12 cellular contexts compared by ENCODE assay signal in the genomic region with DNA sequence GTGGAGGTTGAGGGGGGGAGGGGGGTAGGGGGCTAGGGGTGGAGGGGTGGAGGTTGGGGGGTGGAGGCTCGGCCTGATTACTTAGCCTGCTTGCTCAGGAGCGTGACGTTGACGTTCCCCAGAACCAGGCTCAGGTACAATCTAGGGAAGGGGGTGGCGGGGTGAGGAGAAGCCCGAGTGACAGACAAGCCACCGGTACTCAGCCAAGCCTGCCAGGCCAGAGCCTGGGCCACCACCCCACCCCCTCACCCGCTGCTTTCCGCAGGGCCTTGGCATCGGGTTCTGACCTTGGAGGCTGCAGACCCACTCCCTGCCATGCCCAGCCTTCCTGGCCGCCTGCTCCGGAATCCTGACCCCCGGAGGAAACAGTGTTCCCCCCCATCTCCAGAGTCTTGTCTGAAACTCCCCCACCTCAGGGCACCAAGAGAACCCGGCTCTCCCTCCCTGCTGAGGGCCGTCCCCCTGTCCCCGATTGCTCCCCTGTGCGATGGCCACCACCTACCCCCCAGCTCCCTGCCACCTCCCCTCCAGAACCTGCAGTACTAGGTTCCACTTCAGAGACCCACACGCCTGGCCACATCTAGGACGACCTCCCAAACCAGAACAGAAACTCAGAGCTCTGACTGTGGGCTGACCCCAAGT. TPM values are rescaled to one million over a fixed set of nuclear protein-coding genes. Genes with fewer than 3 reads are reported as not detected.
A peak's percentile ranks its signal among the peaks of the same experiment; 100 is the strongest.
DNase-seq lines count a peak whose midpoint lies in the region; ATAC-seq and TF ChIP-seq lines count a peak whose summit lies in the region.
"Had no signal": no experiment of that assay in that cellular context is flagged by ENCODE, and none has a peak within 500 bp of the region (broad histone marks: within the 10 kb centered on the region; RNA-seq: fewer than 3 reads in every experiment).

No MANE protein-coding gene starts in this region.

- CTCF ChIA-PET in MCF 10A (lab: Yijun Ruan, JAX) (no interaction called here), GM10248 (lab: Yijun Ruan, JAX) (interaction anchor here (1.1 kb wide), 1 partner anchor 123 kb away, joined by 3 read pairs; no protein-coding TSS in a partner anchor)

- H3K79me2 ChIP-seq in osteoblast (ENCODE audit: insufficient read depth, low read length), result peaks cover 7% of the 10 kb centered on the region

- intact Hi-C loops in MCF 10A (cut with micrococcal nuclease) (no loop called here), breast epithelium (cut with DNase I; ENCODE audit: low total_unique reads) (no loop called here), cardiac septum (cut with DNase I) (no loop called here), vagina (cut with DNase I) (no loop called here)

- no peak for TF ChIP-seq CTCF in MCF 10A (IDR thresholded peaks at IDR 0.05; ENCODE audit: unreplicated experiment)
- no peak for TF ChIP-seq CTCF in breast epithelium (IDR thresholded peaks at IDR 0.05)
- no peak for TF ChIP-seq CTCF in osteoblast (IDR thresholded peaks at IDR 0.05; ENCODE audit: extremely low read depth, low read depth, low read length)
- TF ChIP-seq CTCF in vagina (IDR thresholded peaks at IDR 0.05), result no peak
- no peak for TF ChIP-seq CTCF in GM10248 (IDR thresholded peaks at IDR 0.05; ENCODE audit: control extremely low read depth, extremely low read depth, low read depth, missing control alignments)

- H3K9me3 ChIP-seq in breast epithelium (no peaks in the 10 kb centered on the region), osteoblast (ENCODE audit: low read depth, low read length) (no peaks in the 10 kb centered on the region), vagina (no peaks in the 10 kb centered on the region)

- POLR2A ChIA-PET in MCF 10A (lab: Yijun Ruan, JAX) (no interaction called here), GM10248 (lab: Yijun Ruan, JAX) (no interaction called here)

- H4K20me1 ChIP-seq in osteoblast (ENCODE audit: insufficient read depth, low read length), result peaks cover 10% of the 10 kb centered on the region

- no peak for ATAC-seq in HG03354 (IDR thresholded peaks at IDR 0.05; ENCODE audit: poor library complexity, severe bottlenecking, unreplicated experiment)
- ATAC-seq: activated CD4-positive, alpha-beta T cell treated with anti-CD3 and anti-CD28 coated beads for 36 hours had no signal

- no TSS peak for BruUV-seq in MCF 10A (replicated peaks; lab: Mats Ljungman, UMichigan)

- H3K4me1 ChIP-seq in breast epithelium (peaks cover 5 to 16% of the 10 kb centered on the region in 2 donors), osteoblast (ENCODE audit: insufficient read depth, low read length) (peaks cover 6% of the 10 kb centered on the region), vagina (peaks cover 31% of the 10 kb centered on the region)

- H3K4me3 Mint-ChIP-seq in MCF 10A (ENCODE audit: unreplicated experiment), result no peak overlapping the region
- H3K4me3 Mint-ChIP-seq: activated CD4-positive, alpha-beta T cell treated with anti-CD3 and anti-CD28 coated beads for 36 hours had no signal

- H3K36me3 Mint-ChIP-seq in MCF 10A (ENCODE audit: insufficient read depth, unreplicated experiment), result peaks cover 23% of the 10 kb centered on the region

- H2AFZ ChIP-seq in osteoblast (ENCODE audit: low read length), result no peak overlapping the region

- no peak overlapping the region for H3K4me2 ChIP-seq in osteoblast (ENCODE audit: insufficient read depth, low read length)

- H3K4me3 ChIP-seq in breast epithelium (peak overlapping the region in 1 of 3 donors; percentile 48), osteoblast (ENCODE audit: insufficient read depth, low read length) (no peak overlapping the region), vagina (peak overlapping the region in 1 of 2 donors; percentile 35)

- peaks cover 20% of the 10 kb centered on the region for H3K36me3 ChIP-seq in breast epithelium
- peaks cover 6% of the 10 kb centered on the region for H3K36me3 ChIP-seq in osteoblast (ENCODE audit: insufficient read depth, low read length)
- peaks cover 0 to 49% of the 10 kb centered on the region in 2 donors for H3K36me3 ChIP-seq in vagina

- no peaks in the 10 kb centered on the region for H3K27me3 Mint-ChIP-seq in MCF 10A (ENCODE audit: insufficient read depth, unreplicated experiment)
- H3K27me3 Mint-ChIP-seq: activated CD4-positive, alpha-beta T cell treated with anti-CD3 and anti-CD28 coated beads for 36 hours had no signal

- DNase-seq in MCF 10A (ENCODE audit: unreplicated experiment), result no peak
- no peak for DNase-seq in breast epithelium (ENCODE audit: low spot score in 2 of 2)
- peak; percentile 87 for DNase-seq in cardiac septum (ENCODE audit: low spot score)
- peak; percentile 88 for DNase-seq in osteoblast (ENCODE audit: insufficient read length, low spot score, missing footprints)
- no peak for DNase-seq in vagina (ENCODE audit: extremely low spot score in 2 of 2)
- no peak for DNase-seq in MV-4-11 (lab: John Stamatoyannopoulos, UW)
- no peak for DNase-seq in GM10248 (ENCODE audit: extremely low spot score)
- DNase-seq: activated CD4-positive, alpha-beta T cell treated with anti-CD3 and anti-CD28 coated beads for 36 hours; DND-41; NCI-H446 treated with DMSO at 0.1 percent for 48 hours; SHP77 had no signal

- no peaks in the 10 kb centered on the region for H3K9me3 Mint-ChIP-seq in MCF 10A (ENCODE audit: unreplicated experiment)

- TF ChIP-seq POLR2A in breast epithelium (IDR thresholded peaks at IDR 0.05) (no peak), vagina (IDR thresholded peaks at IDR 0.05) (no peak)

- peak overlapping the region in 1 of 2 donors; percentile 69 for H3K27ac ChIP-seq in breast epithelium
- no peak overlapping the region for H3K27ac ChIP-seq in osteoblast (ENCODE audit: low read depth, low read length)
- peak overlapping the region; percentile 33 for H3K27ac ChIP-seq in vagina

- H3K4me1 Mint-ChIP-seq in MCF 10A (ENCODE audit: insufficient read depth, unreplicated experiment), result peaks cover 17% of the 10 kb centered on the region

- H3K27ac Mint-ChIP-seq in MCF 10A (ENCODE audit: low read depth, unreplicated experiment), result peak overlapping the region; percentile 49

- H3K27me3 ChIP-seq in breast epithelium (no peaks in the 10 kb centered on the region), osteoblast (ENCODE audit: insufficient read depth, low read length) (no peaks in the 10 kb centered on the region), vagina (no peaks in the 10 kb centered on the region)

RNA-seq across cellular contexts. Expression of a gene that starts 5.2 kb away (rescaled TPM):
- total RNA-seq in MCF 10A (2022) (19.3 and 19.4 TPM in 2 replicates), breast epithelium (10 to 100 TPM; 27.2 to 52.0 (median 42.9) TPM), cardiac septum (138 TPM), osteoblast (25.3 and 32.1 TPM in 2 replicates), vagina (45.9 TPM)

RNA-seq across cellular contexts. Expression of a gene that starts 58.6 kb away (rescaled TPM):
- total RNA-seq in MCF 10A (2022) (49.3 and 79.7 TPM in 2 replicates), breast epithelium (10 to 100 TPM; 27.5 to 38.3 (median 28.3) TPM), cardiac septum (16.1 TPM), osteoblast (23.9 and 27.7 TPM in 2 replicates), vagina (27.3 TPM)

RNA-seq across cellular contexts. Expression of a gene that starts 58.7 kb away (rescaled TPM):
- total RNA-seq in MCF 10A (2022) (278 and 328 TPM in 2 replicates), breast epithelium (10 to 100 TPM; 52.0 to 63.3 (median 61.8) TPM), cardiac septum (376 TPM), osteoblast (32.7 and 36.6 TPM in 2 replicates), vagina (81.8 TPM)

Comparison
In these comparisons a context has a peak if more than half of its experiments do, and no peak if none do; other contexts are left out.
1. DNase-seq: peak in cardiac septum (single experiment) and osteoblast (single experiment); none in MCF 10A (single experiment), breast epithelium (0 of 2), vagina (0 of 2), MV-4-11 (single experiment) and GM10248 (single experiment).